In genomic region chr1:179748772-179749171, GRCh38 we compare ENCODE assay signal across 32 cellular contexts. TPM values are rescaled to one million over a fixed set of nuclear protein-coding genes. Genes with fewer than 3 reads are reported as not detected.
A peak's percentile ranks its signal among the peaks of the same experiment; 100 is the strongest.
DNase-seq lines count a peak whose midpoint lies in the region; ATAC-seq and TF ChIP-seq lines count a peak whose summit lies in the region.
"Had no signal": no experiment of that assay in that cellular context is flagged by ENCODE, and none has a peak within 500 bp of the region (broad histone marks: within the 10 kb centered on the region; RNA-seq: fewer than 3 reads in every experiment).

No MANE protein-coding gene starts in this region.

- H3K4me3 ChIP-seq in HEK293 (ENCODE audit: low read depth, low read length) (no peak overlapping the region), right atrium auricular region (no peak overlapping the region)
- H3K4me3 ChIP-seq: A549; BLaER1; BLaER1 treated with 17β-estradiol and CSF1 and Interleukin-3, amounts not matched to agents 10 nM and 100 nM had no signal

- H3K9me3 ChIP-seq in HEK293 (ENCODE audit: control insufficient read depth, insufficient read depth, low read depth, low read length) (no peaks in the 10 kb centered on the region), right atrium auricular region (peaks cover 0 to 13% of the 10 kb centered on the region in 2 donors)
- H3K9me3 ChIP-seq: BE2C had no signal

- no peak for ATAC-seq in GM18867 (IDR thresholded peaks at IDR 0.05; ENCODE audit: unreplicated experiment)
- ATAC-seq: A549; CD8-positive, alpha-beta T cell had no signal

- H3K4me1 ChIP-seq in HEK293 (ENCODE audit: control insufficient read depth, insufficient read depth, low read length) = no peaks in the 10 kb centered on the region; the same call in 1 of the 2 replicates
- H3K4me1 ChIP-seq in right atrium auricular region = peaks cover 0 to 9% of the 10 kb centered on the region in 2 donors
- H3K4me1 ChIP-seq: BLaER1; BLaER1 treated with 17β-estradiol and CSF1 and Interleukin-3, amounts not matched to agents 10 nM and 100 nM; Caco-2 had no signal

- CTCF ChIA-PET in HEK293 (lab: Yijun Ruan, JAX) (interaction anchor here (0.7 kb wide), 1 partner anchor 66 kb away, joined by 6 read pairs; no protein-coding TSS in a partner anchor), HEK293T (lab: Yijun Ruan, JAX) (no interaction called here)

- DNase-seq in HEK293T (ENCODE audit: extremely low spot score) (no peak), right atrium auricular region (ENCODE audit: low spot score) (no peak)
- DNase-seq: 8988T; ACHN; AML-193; BE2C; C1 segment of cervical spinal cord; Caco-2; Calu3; CD4-positive, alpha-beta memory T cell; CD4-positive, alpha-beta T cell; CD4-positive, CD25-positive, alpha-beta regulatory T cell; CD8-positive, alpha-beta memory T cell; CD8-positive, alpha-beta T cell; COR-L47; DMS 273 treated with DMSO at 0.1 percent for 48 hours; DMS153; DMS53; DMS79; DMS79 treated with DMSO at 0.1 percent for 48 hours; DND-41; EL had no signal

- TF ChIP-seq CTCF in HEK293 (tag by site-specific recombination; IDR thresholded peaks at IDR 0.05) (no peak), right atrium auricular region (IDR thresholded peaks at IDR 0.05) (no peak)

- H3K36me3 ChIP-seq in HEK293 (ENCODE audit: control insufficient read depth in 2 of 2, insufficient read depth in 1 of 2, low read length in 2 of 2) = no peaks in the 10 kb centered on the region
- no peaks in the 10 kb centered on the region for H3K36me3 ChIP-seq in right atrium auricular region
- H3K36me3 ChIP-seq: BLaER1; BLaER1 treated with 17β-estradiol and CSF1 and Interleukin-3, amounts not matched to agents 10 nM and 100 nM had no signal

- peaks cover 0 to 9% of the 10 kb centered on the region in 2 donors for H3K27me3 ChIP-seq in right atrium auricular region
- H3K27me3 ChIP-seq: BE2C; BLaER1; BLaER1 treated with 17β-estradiol and CSF1 and Interleukin-3, amounts not matched to agents 10 nM and 100 nM had no signal

- POLR2A ChIA-PET in HEK293 (lab: Yijun Ruan, JAX) (no interaction called here), HEK293T (lab: Yijun Ruan, JAX) (no interaction called here)

- no peak overlapping the region for H3K27ac ChIP-seq in HEK293 (ENCODE audit: extremely low read depth, low read depth, low read length)
- H3K27ac ChIP-seq in right atrium auricular region = no peak overlapping the region
- H3K27ac ChIP-seq: 22Rv1; A549; BLaER1; BLaER1 treated with 17β-estradiol and CSF1 and Interleukin-3, amounts not matched to agents 10 nM and 100 nM; C4-2B had no signal

TF ChIP-seq in HEK293, 187 proteins besides CTCF, POLR2A, EP300 and RAD21 (continues in another document):
- TF ChIP-seq ZNF544 (tag by site-specific recombination; IDR thresholded peaks at IDR 0.05) = no peak
- no peak for TF ChIP-seq ZNF133 (tag by site-specific recombination; IDR thresholded peaks at IDR 0.05)
- no peak for TF ChIP-seq TSHZ1 (tag by site-specific recombination; IDR thresholded peaks at IDR 0.05; ENCODE audit: borderline replicate concordance)
- no peak for TF ChIP-seq ZNF37A (tag by site-specific recombination; IDR thresholded peaks at IDR 0.05)
- TF ChIP-seq SCRT2 (tag by site-specific recombination; IDR thresholded peaks at IDR 0.05) = peak; percentile 89
- peak; percentile 77 for TF ChIP-seq SCRT1 (tag by site-specific recombination; IDR thresholded peaks at IDR 0.05; ENCODE audit: borderline replicate concordance)
- no peak for TF ChIP-seq YY1 (tag by site-specific recombination; IDR thresholded peaks at IDR 0.05)
- no peak for TF ChIP-seq ZSCAN5A (tag by site-specific recombination; IDR thresholded peaks at IDR 0.05)
- TF ChIP-seq ZNF521 (tag by site-specific recombination; IDR thresholded peaks at IDR 0.05) = no peak
- no peak for TF ChIP-seq ZNF843 (tag by site-specific recombination; IDR thresholded peaks at IDR 0.05)
- TF ChIP-seq ZNF311 (tag by site-specific recombination; IDR thresholded peaks at IDR 0.05; ENCODE audit: borderline replicate concordance) = no peak

TF ChIP-seq in HEK293T, 16 proteins besides CTCF, POLR2A, EP300 and RAD21:
- TF ChIP-seq BHLHE40 (IDR thresholded peaks at IDR 0.05; ENCODE audit: borderline replicate concordance) (no peak), PKNOX1 (IDR thresholded peaks at IDR 0.05) (peak; percentile 18; the same call in 1 of the 2 replicates)

RNA-seq across cellular contexts. Expression of gene FAM163A, which starts 5.7 kb away (rescaled TPM):
- not detected for total RNA-seq in right atrium auricular region
- total RNA-seq: A673; B cell; Caco-2; Calu3; CD4-positive, CD25-positive, alpha-beta regulatory T cell; CD8-positive, alpha-beta memory T cell; Daoy had no signal
